In the genomic region with DNA sequence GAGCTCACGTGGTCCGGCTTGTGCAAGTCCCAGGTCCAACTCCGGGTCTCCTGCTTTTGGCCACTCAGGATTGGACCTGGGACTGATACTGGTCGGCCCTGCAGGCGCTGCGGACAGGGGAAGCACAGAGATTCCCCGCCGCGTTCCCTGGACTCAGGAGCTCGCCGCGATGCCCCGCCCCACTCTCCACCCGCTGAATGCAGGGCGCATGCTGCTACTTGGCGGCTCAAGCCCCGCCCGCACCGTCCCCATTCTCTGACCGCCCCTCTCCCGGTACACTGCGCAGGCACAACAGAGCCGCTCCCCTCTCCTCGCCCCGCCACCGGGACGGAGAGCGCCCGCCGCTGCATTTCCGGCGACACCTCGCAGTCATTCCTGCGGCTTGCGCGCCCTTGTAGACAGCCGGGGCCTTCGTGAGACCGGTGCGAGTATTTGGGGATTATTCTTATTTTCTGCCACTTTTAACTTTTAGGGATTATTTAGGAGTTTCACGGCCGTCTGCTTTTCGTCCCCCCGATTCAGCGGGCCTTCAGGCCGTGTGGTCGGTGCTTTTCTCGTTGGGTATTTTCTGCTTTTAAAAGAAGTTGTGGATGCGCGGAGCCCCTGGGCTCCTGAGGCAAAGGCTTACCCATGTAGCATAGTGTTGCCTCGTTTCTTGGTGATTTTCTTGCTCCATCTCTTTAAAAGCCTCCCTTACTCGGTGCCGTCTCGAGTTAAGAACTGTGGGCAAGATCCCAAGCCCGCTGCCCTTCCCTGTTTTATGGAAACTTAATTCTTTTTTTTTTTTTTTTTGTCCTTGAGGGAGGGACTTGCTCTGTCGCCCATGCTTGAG, we compare ENCODE assay signal across 1 cellular context.
TF ChIP-seq lines count a peak whose summit lies in the region.

A gene (plus strand): TSS at position 251 of the 832 bp plus-strand sequence. CDS start 1,544 bp downstream, outside the sequence.

TF ChIP-seq in K562, 482 proteins besides CTCF, POLR2A, EP300 and RAD21 (continued from another document and continues in another):
- TF ChIP-seq GABPB2 (CRISPR knock-in tag; conservative IDR thresholded peaks at IDR 0.05): no peak
- TF ChIP-seq, protein P1, sequence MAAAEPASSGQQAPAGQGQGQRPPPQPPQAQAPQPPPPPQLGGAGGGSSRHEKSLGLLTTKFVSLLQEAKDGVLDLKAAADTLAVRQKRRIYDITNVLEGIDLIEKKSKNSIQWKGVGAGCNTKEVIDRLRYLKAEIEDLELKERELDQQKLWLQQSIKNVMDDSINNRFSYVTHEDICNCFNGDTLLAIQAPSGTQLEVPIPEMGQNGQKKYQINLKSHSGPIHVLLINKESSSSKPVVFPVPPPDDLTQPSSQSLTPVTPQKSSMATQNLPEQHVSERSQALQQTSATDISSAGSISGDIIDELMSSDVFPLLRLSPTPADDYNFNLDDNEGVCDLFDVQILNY (CRISPR knock-in tag; IDR thresholded peaks at IDR 0.05): no peak
- no peak for TF ChIP-seq ZNF57 (CRISPR knock-in tag; IDR thresholded peaks at IDR 0.05)
- TF ChIP-seq U2AF1 (optimal IDR thresholded peaks at IDR 0.05; ENCODE audit: low read depth, low read length): no peak
- TF ChIP-seq, protein P2, sequence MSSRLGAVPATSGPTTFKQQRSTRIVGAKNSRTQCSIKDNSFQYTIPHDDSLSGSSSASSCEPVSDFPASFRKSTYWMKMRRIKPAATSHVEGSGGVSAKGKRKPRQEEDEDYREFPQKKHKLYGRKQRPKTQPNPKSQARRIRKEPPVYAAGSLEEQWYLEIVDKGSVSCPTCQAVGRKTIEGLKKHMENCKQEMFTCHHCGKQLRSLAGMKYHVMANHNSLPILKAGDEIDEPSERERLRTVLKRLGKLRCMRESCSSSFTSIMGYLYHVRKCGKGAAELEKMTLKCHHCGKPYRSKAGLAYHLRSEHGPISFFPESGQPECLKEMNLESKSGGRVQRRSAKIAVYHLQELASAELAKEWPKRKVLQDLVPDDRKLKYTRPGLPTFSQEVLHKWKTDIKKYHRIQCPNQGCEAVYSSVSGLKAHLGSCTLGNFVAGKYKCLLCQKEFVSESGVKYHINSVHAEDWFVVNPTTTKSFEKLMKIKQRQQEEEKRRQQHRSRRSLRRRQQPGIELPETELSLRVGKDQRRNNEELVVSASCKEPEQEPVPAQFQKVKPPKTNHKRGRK (tag; IDR thresholded peaks at IDR 0.05): 0 out of 2 replicates have a peak, but pooled peaks have one; percentile 40
- TF ChIP-seq PCBP2 (IDR thresholded peaks at IDR 0.05; ENCODE audit: low read depth, low read length, poor library complexity, severe bottlenecking): no peak
- no peak for TF ChIP-seq HDAC6 (IDR thresholded peaks at IDR 0.05; ENCODE audit: low read depth, low read length)
- no peak for TF ChIP-seq EGR1 (conservative IDR thresholded peaks at IDR 0.05)
- TF ChIP-seq, protein P3, sequence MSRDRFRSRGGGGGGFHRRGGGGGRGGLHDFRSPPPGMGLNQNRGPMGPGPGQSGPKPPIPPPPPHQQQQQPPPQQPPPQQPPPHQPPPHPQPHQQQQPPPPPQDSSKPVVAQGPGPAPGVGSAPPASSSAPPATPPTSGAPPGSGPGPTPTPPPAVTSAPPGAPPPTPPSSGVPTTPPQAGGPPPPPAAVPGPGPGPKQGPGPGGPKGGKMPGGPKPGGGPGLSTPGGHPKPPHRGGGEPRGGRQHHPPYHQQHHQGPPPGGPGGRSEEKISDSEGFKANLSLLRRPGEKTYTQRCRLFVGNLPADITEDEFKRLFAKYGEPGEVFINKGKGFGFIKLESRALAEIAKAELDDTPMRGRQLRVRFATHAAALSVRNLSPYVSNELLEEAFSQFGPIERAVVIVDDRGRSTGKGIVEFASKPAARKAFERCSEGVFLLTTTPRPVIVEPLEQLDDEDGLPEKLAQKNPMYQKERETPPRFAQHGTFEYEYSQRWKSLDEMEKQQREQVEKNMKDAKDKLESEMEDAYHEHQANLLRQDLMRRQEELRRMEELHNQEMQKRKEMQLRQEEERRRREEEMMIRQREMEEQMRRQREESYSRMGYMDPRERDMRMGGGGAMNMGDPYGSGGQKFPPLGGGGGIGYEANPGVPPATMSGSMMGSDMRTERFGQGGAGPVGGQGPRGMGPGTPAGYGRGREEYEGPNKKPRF (IDR thresholded peaks at IDR 0.05; ENCODE audit: low read depth, low read length): no peak
- no peak for TF ChIP-seq RBM34 (IDR thresholded peaks at IDR 0.05; ENCODE audit: borderline replicate concordance, insufficient read depth, low read length)
- TF ChIP-seq KAT2B (IDR thresholded peaks at IDR 0.05; ENCODE audit: low read depth, low read length): no peak
- TF ChIP-seq MTF1 (CRISPR knock-in tag; IDR thresholded peaks at IDR 0.05; ENCODE audit: borderline replicate concordance): 0 out of 2 replicates have a peak, but pooled peaks have one; percentile 5
- no peak for TF ChIP-seq ELF4 (CRISPR knock-in tag; IDR thresholded peaks at IDR 0.05)
- no peak for TF ChIP-seq SAFB2 (IDR thresholded peaks at IDR 0.05; ENCODE audit: borderline replicate concordance, low read depth, low read length, severe bottlenecking)
- no peak for TF ChIP-seq FUS (optimal IDR thresholded peaks at IDR 0.05; ENCODE audit: low read depth, low read length)
- no peak for TF ChIP-seq HDGF (IDR thresholded peaks at IDR 0.05)
- TF ChIP-seq, protein P4, sequence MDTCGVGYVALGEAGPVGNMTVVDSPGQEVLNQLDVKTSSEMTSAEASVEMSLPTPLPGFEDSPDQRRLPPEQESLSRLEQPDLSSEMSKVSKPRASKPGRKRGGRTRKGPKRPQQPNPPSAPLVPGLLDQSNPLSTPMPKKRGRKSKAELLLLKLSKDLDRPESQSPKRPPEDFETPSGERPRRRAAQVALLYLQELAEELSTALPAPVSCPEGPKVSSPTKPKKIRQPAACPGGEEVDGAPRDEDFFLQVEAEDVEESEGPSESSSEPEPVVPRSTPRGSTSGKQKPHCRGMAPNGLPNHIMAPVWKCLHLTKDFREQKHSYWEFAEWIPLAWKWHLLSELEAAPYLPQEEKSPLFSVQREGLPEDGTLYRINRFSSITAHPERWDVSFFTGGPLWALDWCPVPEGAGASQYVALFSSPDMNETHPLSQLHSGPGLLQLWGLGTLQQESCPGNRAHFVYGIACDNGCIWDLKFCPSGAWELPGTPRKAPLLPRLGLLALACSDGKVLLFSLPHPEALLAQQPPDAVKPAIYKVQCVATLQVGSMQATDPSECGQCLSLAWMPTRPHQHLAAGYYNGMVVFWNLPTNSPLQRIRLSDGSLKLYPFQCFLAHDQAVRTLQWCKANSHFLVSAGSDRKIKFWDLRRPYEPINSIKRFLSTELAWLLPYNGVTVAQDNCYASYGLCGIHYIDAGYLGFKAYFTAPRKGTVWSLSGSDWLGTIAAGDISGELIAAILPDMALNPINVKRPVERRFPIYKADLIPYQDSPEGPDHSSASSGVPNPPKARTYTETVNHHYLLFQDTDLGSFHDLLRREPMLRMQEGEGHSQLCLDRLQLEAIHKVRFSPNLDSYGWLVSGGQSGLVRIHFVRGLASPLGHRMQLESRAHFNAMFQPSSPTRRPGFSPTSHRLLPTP (IDR thresholded peaks at IDR 0.05; ENCODE audit: borderline replicate concordance, extremely low read depth, insufficient read length): no peak
- peak; percentile 57; the same call in 1 of the 2 replicates for TF ChIP-seq TRIM28 (IDR thresholded peaks at IDR 0.05)
- TF ChIP-seq ZNF253 (CRISPR knock-in tag; conservative IDR thresholded peaks at IDR 0.05): no peak
- no peak for TF ChIP-seq PPARD (CRISPR knock-in tag; IDR thresholded peaks at IDR 0.05)
- TF ChIP-seq RBM25 (IDR thresholded peaks at IDR 0.05; ENCODE audit: low read depth, low read length, severe bottlenecking): no peak
- TF ChIP-seq EHMT2 (IDR thresholded peaks at IDR 0.05): no peak
- TF ChIP-seq, protein P5, sequence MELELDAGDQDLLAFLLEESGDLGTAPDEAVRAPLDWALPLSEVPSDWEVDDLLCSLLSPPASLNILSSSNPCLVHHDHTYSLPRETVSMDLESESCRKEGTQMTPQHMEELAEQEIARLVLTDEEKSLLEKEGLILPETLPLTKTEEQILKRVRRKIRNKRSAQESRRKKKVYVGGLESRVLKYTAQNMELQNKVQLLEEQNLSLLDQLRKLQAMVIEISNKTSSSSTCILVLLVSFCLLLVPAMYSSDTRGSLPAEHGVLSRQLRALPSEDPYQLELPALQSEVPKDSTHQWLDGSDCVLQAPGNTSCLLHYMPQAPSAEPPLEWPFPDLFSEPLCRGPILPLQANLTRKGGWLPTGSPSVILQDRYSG (tag; conservative IDR thresholded peaks at IDR 0.05; ENCODE audit: low read depth): 0 out of 2 replicates have a peak, but pooled peaks have one; percentile 53
- TF ChIP-seq HCFC1 (IDR thresholded peaks at IDR 0.05; ENCODE audit: low read depth, low read length): peak; percentile 46
- TF ChIP-seq SRSF9 (IDR thresholded peaks at IDR 0.05; ENCODE audit: borderline replicate concordance, low read depth, low read length): no peak
- TF ChIP-seq ZSCAN32 (CRISPR knock-in tag; IDR thresholded peaks at IDR 0.05): no peak
- TF ChIP-seq XRCC5 (IDR thresholded peaks at IDR 0.05; ENCODE audit: low read depth, low read length): peak; percentile 71
- TF ChIP-seq HNRNPH1 (optimal IDR thresholded peaks at IDR 0.05; ENCODE audit: low read depth, low read length): no peak
- TF ChIP-seq MAFF (IDR thresholded peaks at IDR 0.05; ENCODE audit: low read length): no peak
- no peak for TF ChIP-seq SNIP1 (IDR thresholded peaks at IDR 0.05; ENCODE audit: low read depth)
- TF ChIP-seq, protein P6, sequence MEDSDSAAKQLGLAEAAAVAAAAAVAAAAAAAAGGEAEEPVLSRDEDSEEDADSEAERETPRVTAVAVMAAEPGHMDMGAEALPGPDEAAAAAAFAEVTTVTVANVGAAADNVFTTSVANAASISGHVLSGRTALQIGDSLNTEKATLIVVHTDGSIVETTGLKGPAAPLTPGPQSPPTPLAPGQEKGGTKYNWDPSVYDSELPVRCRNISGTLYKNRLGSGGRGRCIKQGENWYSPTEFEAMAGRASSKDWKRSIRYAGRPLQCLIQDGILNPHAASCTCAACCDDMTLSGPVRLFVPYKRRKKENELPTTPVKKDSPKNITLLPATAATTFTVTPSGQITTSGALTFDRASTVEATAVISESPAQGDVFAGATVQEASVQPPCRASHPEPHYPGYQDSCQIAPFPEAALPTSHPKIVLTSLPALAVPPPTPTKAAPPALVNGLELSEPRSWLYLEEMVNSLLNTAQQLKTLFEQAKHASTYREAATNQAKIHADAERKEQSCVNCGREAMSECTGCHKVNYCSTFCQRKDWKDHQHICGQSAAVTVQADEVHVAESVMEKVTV (CRISPR knock-in tag; IDR thresholded peaks at IDR 0.05): no peak
- TF ChIP-seq ZNF408 (CRISPR knock-in tag; IDR thresholded peaks at IDR 0.05; ENCODE audit: low read depth): peak; percentile 100
- no peak for TF ChIP-seq FOXJ3 (CRISPR knock-in tag; IDR thresholded peaks at IDR 0.05)
- TF ChIP-seq TBP (optimal IDR thresholded peaks at IDR 0.05; ENCODE audit: low read depth, low read length): peak; percentile 78
- TF ChIP-seq NRF1 (conservative IDR thresholded peaks at IDR 0.05 in 1 of 2, IDR thresholded peaks at IDR 0.05 in 1 of 2): peak; percentile 95 to 96
- TF ChIP-seq ZNF699 (CRISPR knock-in tag; IDR thresholded peaks at IDR 0.05; ENCODE audit: insufficient replicate concordance): no peak
- no peak for TF ChIP-seq NFATC3 (IDR thresholded peaks at IDR 0.05)
- TF ChIP-seq RBM22 (IDR thresholded peaks at IDR 0.05; ENCODE audit: low read depth, low read length, poor library complexity, severe bottlenecking): no peak
- peak; percentile 65 for TF ChIP-seq PML (IDR thresholded peaks at IDR 0.05; ENCODE audit: low read length)
- TF ChIP-seq, protein P7, sequence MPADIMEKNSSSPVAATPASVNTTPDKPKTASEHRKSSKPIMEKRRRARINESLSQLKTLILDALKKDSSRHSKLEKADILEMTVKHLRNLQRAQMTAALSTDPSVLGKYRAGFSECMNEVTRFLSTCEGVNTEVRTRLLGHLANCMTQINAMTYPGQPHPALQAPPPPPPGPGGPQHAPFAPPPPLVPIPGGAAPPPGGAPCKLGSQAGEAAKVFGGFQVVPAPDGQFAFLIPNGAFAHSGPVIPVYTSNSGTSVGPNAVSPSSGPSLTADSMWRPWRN (IDR thresholded peaks at IDR 0.05; ENCODE audit: low read depth): no peak
- no peak for TF ChIP-seq TEAD4 (IDR thresholded peaks at IDR 0.05; ENCODE audit: low read length)
- no peak for TF ChIP-seq TEAD4 (CRISPR knock-in tag; IDR thresholded peaks at IDR 0.05; ENCODE audit: borderline replicate concordance)
- no peak for TF ChIP-seq SRSF1 (IDR thresholded peaks at IDR 0.05; ENCODE audit: low read depth, low read length)
- TF ChIP-seq, protein P8, sequence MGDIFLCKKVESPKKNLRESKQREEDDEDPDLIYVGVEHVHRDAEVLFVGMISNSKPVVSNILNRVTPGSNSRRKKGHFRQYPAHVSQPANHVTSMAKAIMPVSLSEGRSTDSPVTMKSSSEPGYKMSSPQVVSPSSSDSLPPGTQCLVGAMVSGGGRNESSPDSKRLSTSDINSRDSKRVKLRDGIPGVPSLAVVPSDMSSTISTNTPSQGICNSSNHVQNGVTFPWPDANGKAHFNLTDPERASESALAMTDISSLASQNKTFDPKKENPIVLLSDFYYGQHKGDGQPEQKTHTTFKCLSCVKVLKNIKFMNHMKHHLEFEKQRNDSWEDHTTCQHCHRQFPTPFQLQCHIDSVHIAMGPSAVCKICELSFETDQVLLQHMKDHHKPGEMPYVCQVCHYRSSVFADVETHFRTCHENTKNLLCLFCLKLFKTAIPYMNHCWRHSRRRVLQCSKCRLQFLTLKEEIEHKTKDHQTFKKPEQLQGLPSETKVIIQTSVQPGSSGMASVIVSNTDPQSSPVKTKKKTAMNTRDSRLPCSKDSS (IDR thresholded peaks at IDR 0.05; ENCODE audit: low read depth, partially characterized antibody): no peak
- peak; percentile 95 for TF ChIP-seq EP400 (IDR thresholded peaks at IDR 0.05)
- TF ChIP-seq ZNF23 (CRISPR knock-in tag; IDR thresholded peaks at IDR 0.05): no peak
- no peak for TF ChIP-seq ZNF134 (CRISPR knock-in tag; conservative IDR thresholded peaks at IDR 0.05)
- TF ChIP-seq TOE1 (IDR thresholded peaks at IDR 0.05; ENCODE audit: borderline replicate concordance): peak; percentile 94
- TF ChIP-seq TOE1 (CRISPR knock-in tag; IDR thresholded peaks at IDR 0.05; ENCODE audit: borderline replicate concordance, low read depth): no peak
- TF ChIP-seq ZNF436 (CRISPR knock-in tag; IDR thresholded peaks at IDR 0.05): no peak
- TF ChIP-seq ZNF12 (CRISPR knock-in tag; IDR thresholded peaks at IDR 0.05): no peak
- TF ChIP-seq CTBP1 (IDR thresholded peaks at IDR 0.05; ENCODE audit: borderline replicate concordance): peak; percentile 86
- TF ChIP-seq, protein P9, sequence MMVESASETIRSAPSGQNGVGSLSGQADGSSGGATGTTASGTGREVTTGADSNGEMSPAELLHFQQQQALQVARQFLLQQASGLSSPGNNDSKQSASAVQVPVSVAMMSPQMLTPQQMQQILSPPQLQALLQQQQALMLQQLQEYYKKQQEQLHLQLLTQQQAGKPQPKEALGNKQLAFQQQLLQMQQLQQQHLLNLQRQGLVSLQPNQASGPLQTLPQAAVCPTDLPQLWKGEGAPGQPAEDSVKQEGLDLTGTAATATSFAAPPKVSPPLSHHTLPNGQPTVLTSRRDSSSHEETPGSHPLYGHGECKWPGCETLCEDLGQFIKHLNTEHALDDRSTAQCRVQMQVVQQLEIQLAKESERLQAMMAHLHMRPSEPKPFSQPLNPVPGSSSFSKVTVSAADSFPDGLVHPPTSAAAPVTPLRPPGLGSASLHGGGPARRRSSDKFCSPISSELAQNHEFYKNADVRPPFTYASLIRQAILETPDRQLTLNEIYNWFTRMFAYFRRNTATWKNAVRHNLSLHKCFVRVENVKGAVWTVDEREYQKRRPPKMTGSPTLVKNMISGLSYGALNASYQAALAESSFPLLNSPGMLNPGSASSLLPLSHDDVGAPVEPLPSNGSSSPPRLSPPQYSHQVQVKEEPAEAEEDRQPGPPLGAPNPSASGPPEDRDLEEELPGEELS (CRISPR knock-in tag; IDR thresholded peaks at IDR 0.05; ENCODE audit: borderline replicate concordance): no peak
- no peak for TF ChIP-seq NFIX (CRISPR knock-in tag; IDR thresholded peaks at IDR 0.05; ENCODE audit: low read depth)
- no peak for TF ChIP-seq LARP7 (IDR thresholded peaks at IDR 0.05)
